Comparison of ENCODE assay signal across 8 cellular contexts in the genomic region with DNA sequence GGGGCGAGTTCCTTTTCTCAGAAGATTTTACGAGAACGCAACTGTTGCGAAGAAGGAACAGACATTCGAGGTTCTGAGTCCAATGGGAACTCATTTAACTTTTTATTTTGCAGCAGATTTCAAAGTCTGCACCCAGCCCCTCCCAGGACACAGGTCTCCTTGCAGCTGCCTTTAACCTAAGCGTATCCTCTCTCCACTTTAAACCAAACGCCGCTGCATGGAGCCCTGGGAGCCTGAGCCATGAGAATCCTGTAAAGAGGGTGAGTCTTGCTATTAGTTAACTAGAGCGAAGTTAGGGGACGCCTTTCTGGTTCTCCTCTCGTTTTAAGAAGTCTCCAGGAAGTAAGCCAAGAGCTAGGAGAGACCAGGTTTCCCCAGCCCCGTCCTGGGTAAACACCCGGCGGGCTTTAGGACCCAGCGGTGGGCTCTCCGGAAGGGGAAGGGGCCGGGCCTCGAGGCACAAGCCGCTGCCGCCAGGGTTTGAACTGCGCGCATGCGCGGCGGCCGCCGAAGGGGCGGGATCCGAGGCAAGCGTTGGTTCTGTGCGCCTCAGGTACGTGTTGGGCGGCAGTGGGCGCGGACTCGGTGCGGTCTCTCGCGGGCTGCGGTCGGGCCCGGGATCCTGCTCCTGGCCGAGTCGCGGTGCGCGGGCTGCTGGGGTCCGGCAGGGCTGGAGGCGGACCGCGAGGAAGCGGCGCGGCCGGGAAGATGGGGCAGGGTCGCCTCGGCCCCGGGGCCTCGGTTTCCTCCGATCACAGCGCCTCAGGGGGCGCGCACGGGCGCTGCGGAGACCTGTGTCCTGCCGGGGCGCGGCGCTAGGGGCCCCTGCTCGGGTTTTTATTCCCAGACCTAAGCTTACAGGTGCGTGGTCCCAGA. TPM values are rescaled to one million over a fixed set of nuclear protein-coding genes. Genes with fewer than 3 reads are reported as not detected.
DNase-seq lines count a peak whose midpoint lies in the region; ATAC-seq and TF ChIP-seq lines count a peak whose summit lies in the region.

A gene (plus strand): TSS at position 510 of the 876 bp plus-strand sequence. CDS start 7,188 bp downstream, outside the sequence.

- H3K4me2 ChIP-seq in SK-N-SH, result peak within 1 kb of the TSS; percentile 90

- TF ChIP-seq POLR2A in testis (IDR thresholded peaks at IDR 0.05), result peak; percentile 13

- H3K27me3 ChIP-seq in GM06990 (replicated peaks; ENCODE audit: control insufficient read depth, insufficient read depth, low read length) (no peaks in the 10 kb centered on the region), SK-N-SH (ENCODE audit: insufficient read depth) (no peaks in the 10 kb centered on the region), testis (no peaks in the 10 kb centered on the region)

- peaks cover 3% of the 10 kb centered on the region; the same call in 1 of the 2 replicates for H4K20me1 ChIP-seq in SK-N-SH (ENCODE audit: insufficient read depth)

- peaks cover 55% of the 10 kb centered on the region; the same call in 1 of the 2 replicates for H3K79me2 ChIP-seq in SK-N-SH (ENCODE audit: insufficient read depth)

- no peak for TF ChIP-seq RAD21 in SK-N-SH (IDR thresholded peaks at IDR 0.05; ENCODE audit: low read length)

- no peak for TF ChIP-seq EP300 in SK-N-SH (IDR thresholded peaks at IDR 0.05; ENCODE audit: borderline replicate concordance in 1 of 2, low read depth in 1 of 2, low read length in 1 of 2)

- POLR2A ChIA-PET in SK-N-SH (lab: Yijun Ruan, JAX), result interaction anchor here (0.9 to 1.3 kb wide), 2 partner anchors 9 to 156 kb away, joined by 3 to 4 read pairs; no protein-coding TSS in a partner anchor

- H3K27ac ChIP-seq in SK-N-SH (ENCODE audit: low read depth in 2 of 2, low read length in 1 of 2) (peak within 1 kb of the TSS; percentile 85 to 94), testis (peak within 1 kb of the TSS; percentile 74 to 86)

- peak within 1 kb of the TSS; percentile 92 for H3K9ac ChIP-seq in SK-N-SH

- CTCF ChIA-PET in SK-N-SH (lab: Yijun Ruan, JAX), result interaction anchor here (0.6 to 12.3 kb wide), 9 partner anchors 12 to 280 kb away, joined by 3 to 112 read pairs (median 4); no protein-coding TSS in a partner anchor

- TF ChIP-seq CTCF in GM06990 (IDR thresholded peaks at IDR 0.05; ENCODE audit: insufficient read depth, low read length, poor library complexity, severe bottlenecking) (peak; percentile 11), SK-N-SH (IDR thresholded peaks at IDR 0.05) (peak; percentile 26; the same call in 1 of the 2 replicates), omental fat pad (IDR thresholded peaks at IDR 0.05) (no peak), testis (IDR thresholded peaks at IDR 0.05) (peak in 2 of 3 experiments; percentile 29 to 32)

- peaks cover 16% of the 10 kb centered on the region for H3K36me3 Mint-ChIP-seq in activated naive CD4-positive, alpha-beta T cell treated with anti-CD3 and anti-CD28 coated beads, Interleukin-2, amount 50 U/mL, for 24 hours

- intact Hi-C loops in testis (cut with DNase I; ENCODE audit: low total_unique reads), result no loop called here

- DNase-seq in GM06990 (ENCODE audit: extremely low read depth, insufficient read length), result peak; percentile 99
- peak; percentile 94 for DNase-seq in NCI-H1048 (lab: John Stamatoyannopoulos, UW)
- peak; percentile 97 for DNase-seq in SK-N-SH
- DNase-seq in globus pallidus (ENCODE audit: low spot score), result peak; percentile 94
- DNase-seq in omental fat pad (ENCODE audit: low spot score), result peak; percentile 90
- peak; percentile 99 for DNase-seq in testis

- H3K36me3 ChIP-seq in GM06990 (ENCODE audit: control insufficient read depth, insufficient read depth, low read length), result peaks cover 5% of the 10 kb centered on the region
- H3K36me3 ChIP-seq in SK-N-SH (replicated peaks in 1 of 2; ENCODE audit: control insufficient read depth in 1 of 2, insufficient read depth in 2 of 2, low read length in 1 of 2), result peaks cover 19 to 25% of the 10 kb centered on the region in 2 experiments
- H3K36me3 ChIP-seq in testis (ENCODE audit: low read depth, missing control alignments), result no peaks in the 10 kb centered on the region

- ATAC-seq in HG02571 (IDR thresholded peaks at IDR 0.05; ENCODE audit: unreplicated experiment), result peak; percentile 62
- ATAC-seq in omental fat pad (ENCODE audit: low FRiP score), result peak; percentile 92

- H3K4me1 Mint-ChIP-seq in activated naive CD4-positive, alpha-beta T cell treated with anti-CD3 and anti-CD28 coated beads, Interleukin-2, amount 50 U/mL, for 24 hours, result peaks cover 64% of the 10 kb centered on the region

- peak within 1 kb of the TSS; percentile 98 for H3K4me3 Mint-ChIP-seq in activated naive CD4-positive, alpha-beta T cell treated with anti-CD3 and anti-CD28 coated beads, Interleukin-2, amount 50 U/mL, for 24 hours

- H3K9me2 ChIP-seq in SK-N-SH, result no peaks in the 10 kb centered on the region

- H3K4me3 ChIP-seq in GM06990 (replicated peaks; ENCODE audit: low read depth, low read length) (peak within 1 kb of the TSS; percentile 84), SK-N-SH (ENCODE audit: low read depth in 2 of 2, low read length in 1 of 2) (peak within 1 kb of the TSS; percentile 76 to 89), testis (peak within 1 kb of the TSS; percentile 83 to 91)

- H3K27ac Mint-ChIP-seq in activated naive CD4-positive, alpha-beta T cell treated with anti-CD3 and anti-CD28 coated beads, Interleukin-2, amount 50 U/mL, for 24 hours, result peak within 1 kb of the TSS; percentile 96

- H3K4me1 ChIP-seq in SK-N-SH (ENCODE audit: control insufficient read depth in 1 of 2, insufficient read depth in 2 of 2, low read depth in 1 of 2, low read length in 1 of 2), result peaks cover 10 to 11% of the 10 kb centered on the region in 2 experiments; a peak in 3 of 4 replicates
- peaks cover 7% of the 10 kb centered on the region for H3K4me1 ChIP-seq in testis

- 3% methylated on average over 25 of the region's 72 CpGs for WGBS in SK-N-SH (ENCODE audit: low lambda C conversion rate)
- WGBS in testis, 2 donors, result 0 to 1% methylated on average over 15 to 50 of the region's 72 CpGs

- H3F3A ChIP-seq in SK-N-SH (replicated peaks; ENCODE audit: insufficient read depth), result peaks cover 24% of the 10 kb centered on the region

- H3K9me3 ChIP-seq in SK-N-SH (no peaks in the 10 kb centered on the region), testis (no peaks in the 10 kb centered on the region)

- H3K9me3 Mint-ChIP-seq in activated naive CD4-positive, alpha-beta T cell treated with anti-CD3 and anti-CD28 coated beads, Interleukin-2, amount 50 U/mL, for 24 hours, result peaks cover 3% of the 10 kb centered on the region

- H3K27me3 Mint-ChIP-seq in activated naive CD4-positive, alpha-beta T cell treated with anti-CD3 and anti-CD28 coated beads, Interleukin-2, amount 50 U/mL, for 24 hours, result no peaks in the 10 kb centered on the region

- H2AFZ ChIP-seq in SK-N-SH (ENCODE audit: low read depth), result peak within 1 kb of the TSS; percentile 93

TF ChIP-seq in SK-N-SH, 30 proteins besides CTCF, POLR2A, EP300 and RAD21 (continues in another document):
- TF ChIP-seq ELF1 (IDR thresholded peaks at IDR 0.05), result peak; percentile 83
- TF ChIP-seq GABPA (IDR thresholded peaks at IDR 0.05; ENCODE audit: low read depth), result peak; percentile 78
- no peak; the same call in 1 of the 2 replicates for TF ChIP-seq FOSL2 (IDR thresholded peaks at IDR 0.05; ENCODE audit: borderline replicate concordance, low read depth)
- peak; percentile 60; the same call in 1 of the 2 replicates for TF ChIP-seq SIN3A (IDR thresholded peaks at IDR 0.05; ENCODE audit: borderline replicate concordance, low read depth, low read length)
- TF ChIP-seq TAF1 (IDR thresholded peaks at IDR 0.05; ENCODE audit: borderline replicate concordance, low read depth, low read length), result peak; percentile 82
- peak; percentile 63 for TF ChIP-seq POLR2AphosphoS5 (IDR thresholded peaks at IDR 0.05; ENCODE audit: low read depth, low read length)
- peak; percentile 89 for TF ChIP-seq NRF1 (IDR thresholded peaks at IDR 0.05; ENCODE audit: low read depth, low read length)
- 0 out of 2 replicates have a peak, but pooled peaks have one; percentile 17 for TF ChIP-seq TCF12 (IDR thresholded peaks at IDR 0.05)
- TF ChIP-seq, protein P1, sequence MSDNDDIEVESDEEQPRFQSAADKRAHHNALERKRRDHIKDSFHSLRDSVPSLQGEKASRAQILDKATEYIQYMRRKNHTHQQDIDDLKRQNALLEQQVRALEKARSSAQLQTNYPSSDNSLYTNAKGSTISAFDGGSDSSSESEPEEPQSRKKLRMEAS (IDR thresholded peaks at IDR 0.05; ENCODE audit: low read depth), result peak; percentile 81
- TF ChIP-seq CHD2 (IDR thresholded peaks at IDR 0.05; ENCODE audit: low read length, partially characterized antibody), result peak; percentile 70
- no peak for TF ChIP-seq SMC3 (IDR thresholded peaks at IDR 0.05; ENCODE audit: low read depth, low read length)
- TF ChIP-seq RXRA (IDR thresholded peaks at IDR 0.05; ENCODE audit: borderline replicate concordance, low read depth), result no peak
- TF ChIP-seq, protein P2, sequence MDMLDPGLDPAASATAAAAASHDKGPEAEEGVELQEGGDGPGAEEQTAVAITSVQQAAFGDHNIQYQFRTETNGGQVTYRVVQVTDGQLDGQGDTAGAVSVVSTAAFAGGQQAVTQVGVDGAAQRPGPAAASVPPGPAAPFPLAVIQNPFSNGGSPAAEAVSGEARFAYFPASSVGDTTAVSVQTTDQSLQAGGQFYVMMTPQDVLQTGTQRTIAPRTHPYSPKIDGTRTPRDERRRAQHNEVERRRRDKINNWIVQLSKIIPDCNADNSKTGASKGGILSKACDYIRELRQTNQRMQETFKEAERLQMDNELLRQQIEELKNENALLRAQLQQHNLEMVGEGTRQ (IDR thresholded peaks at IDR 0.05; ENCODE audit: borderline replicate concordance, low read depth, low read length), result no peak
- TF ChIP-seq RFX5 (IDR thresholded peaks at IDR 0.05; ENCODE audit: low read length), result no peak
- TF ChIP-seq, protein P3, sequence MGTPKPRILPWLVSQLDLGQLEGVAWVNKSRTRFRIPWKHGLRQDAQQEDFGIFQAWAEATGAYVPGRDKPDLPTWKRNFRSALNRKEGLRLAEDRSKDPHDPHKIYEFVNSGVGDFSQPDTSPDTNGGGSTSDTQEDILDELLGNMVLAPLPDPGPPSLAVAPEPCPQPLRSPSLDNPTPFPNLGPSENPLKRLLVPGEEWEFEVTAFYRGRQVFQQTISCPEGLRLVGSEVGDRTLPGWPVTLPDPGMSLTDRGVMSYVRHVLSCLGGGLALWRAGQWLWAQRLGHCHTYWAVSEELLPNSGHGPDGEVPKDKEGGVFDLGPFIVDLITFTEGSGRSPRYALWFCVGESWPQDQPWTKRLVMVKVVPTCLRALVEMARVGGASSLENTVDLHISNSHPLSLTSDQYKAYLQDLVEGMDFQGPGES (IDR thresholded peaks at IDR 0.05; ENCODE audit: low read depth, low read length), result no peak
- no peak for TF ChIP-seq TEAD4 (IDR thresholded peaks at IDR 0.05; ENCODE audit: borderline replicate concordance, insufficient read depth)

RNA-seq across cellular contexts. Expression of the gene that starts here (rescaled TPM):
- polyA plus RNA-seq in SK-N-SH (2012; rRNA removed) (14.5 and 18.1 TPM in 2 replicates), testis (ENCODE audit: insufficient read depth, low read depth, low replicate concordance) (55.2 TPM)
- 13.3 and 15.7 TPM in 2 replicates for polyA plus RNA-seq in SK-N-SH (2012; cell fraction: cytosol; rRNA removed)
- polyA plus RNA-seq in SK-N-SH (2012; cell fraction: nucleus; rRNA removed), result 13.5 and 21.1 TPM in 2 replicates
- total RNA-seq in omental fat pad (10 to 100 TPM; 10.2 to 14.2 (median 12.9) TPM), testis (10 to 100 TPM; 37.0 to 43.1 TPM)

Comparison
In these comparisons a context has a peak if more than half of its experiments do, and no peak if none do; other contexts are left out.
1. Peak in every context shown above with its lines: DNase-seq, ATAC-seq, H3K4me3 ChIP-seq and H3K27ac ChIP-seq.
2. CTCF ChIP-seq: peak in GM06990 (single experiment), SK-N-SH (single experiment) and testis (2 of 3); none in omental fat pad (0 of 3).